Comparison of ENCODE assay signal across 8 cellular contexts in genomic region chr15:78072080-78072892, GRCh38. TPM values are rescaled to one million over a fixed set of nuclear protein-coding genes. Genes with fewer than 3 reads are reported as not detected.
DNase-seq lines count a peak whose midpoint lies in the region; ATAC-seq and TF ChIP-seq lines count a peak whose summit lies in the region.

No MANE protein-coding gene starts in this region.

- no peaks in the 10 kb centered on the region for H3K36me3 ChIP-seq in CD8-positive, alpha-beta memory T cell (ENCODE audit: insufficient read depth, low read length)
- no peaks in the 10 kb centered on the region for H3K36me3 ChIP-seq in parathyroid adenoma (ENCODE audit: control insufficient read depth, insufficient read depth, low read length)

- peak overlapping the region; percentile 24 to 95 (median 82) for H3K27ac Mint-ChIP-seq in CD8-positive, alpha-beta memory T cell
- peak overlapping the region; percentile 85 for H3K27ac Mint-ChIP-seq in T-helper 1 cell treated with Interleukin-12 subunit alpha and Interleukin-12 subunit beta and Interleukin-4 antibody, amounts not matched to agents 30 μg/mL and 1 μg/mL, for 36 hours
- H3K27ac Mint-ChIP-seq in progenitor cell of endocrine pancreas, result no peak overlapping the region

- peak overlapping the region; percentile 13 to 79 (median 61) for H3K4me3 Mint-ChIP-seq in CD8-positive, alpha-beta memory T cell
- H3K4me3 Mint-ChIP-seq in T-helper 1 cell treated with Interleukin-12 subunit alpha and Interleukin-12 subunit beta and Interleukin-4 antibody, amounts not matched to agents 30 μg/mL and 1 μg/mL, for 36 hours, result peak overlapping the region; percentile 57
- no peak overlapping the region for H3K4me3 Mint-ChIP-seq in progenitor cell of endocrine pancreas (ENCODE audit: low read depth)

- H3K27me3 Mint-ChIP-seq in CD8-positive, alpha-beta memory T cell, result peaks cover 0 to 1% of the 10 kb centered on the region in 2 donors
- H3K27me3 Mint-ChIP-seq in T-helper 1 cell treated with Interleukin-12 subunit alpha and Interleukin-12 subunit beta and Interleukin-4 antibody, amounts not matched to agents 30 μg/mL and 1 μg/mL, for 36 hours (ENCODE audit: low read depth), result no peaks in the 10 kb centered on the region
- H3K27me3 Mint-ChIP-seq in progenitor cell of endocrine pancreas, result peaks cover 9% of the 10 kb centered on the region

- no peak for TF ChIP-seq CTCF in fibroblast of the aortic adventitia (IDR thresholded peaks at IDR 0.05; ENCODE audit: insufficient read depth, low read length)
- TF ChIP-seq CTCF in parathyroid adenoma (IDR thresholded peaks at IDR 0.05), result no peak
- TF ChIP-seq CTCF in progenitor cell of endocrine pancreas (IDR thresholded peaks at IDR 0.05; ENCODE audit: unreplicated experiment), result no peak

- peaks cover 8% of the 10 kb centered on the region for H3K79me2 ChIP-seq in parathyroid adenoma

- H3K4me3 ChIP-seq in CD8-positive, alpha-beta memory T cell (ENCODE audit: low read length), result peak overlapping the region; percentile 8
- H3K4me3 ChIP-seq in fibroblast of the aortic adventitia (ENCODE audit: low read depth, low read length) (peak overlapping the region; percentile 23), parathyroid adenoma (ENCODE audit: low read depth, low read length) (no peak overlapping the region)

- H3K4me1 Mint-ChIP-seq in CD8-positive, alpha-beta memory T cell, result peaks cover 47 to 57% (median 50%) of the 10 kb centered on the region in 3 donors
- H3K4me1 Mint-ChIP-seq in T-helper 1 cell treated with Interleukin-12 subunit alpha and Interleukin-12 subunit beta and Interleukin-4 antibody, amounts not matched to agents 30 μg/mL and 1 μg/mL, for 36 hours (ENCODE audit: low read depth), result peaks cover 70% of the 10 kb centered on the region
- H3K4me1 Mint-ChIP-seq in progenitor cell of endocrine pancreas (ENCODE audit: low read depth), result peaks cover 8% of the 10 kb centered on the region

- H3K9me3 Mint-ChIP-seq in CD8-positive, alpha-beta memory T cell, result no peaks in the 10 kb centered on the region
- H3K9me3 Mint-ChIP-seq in T-helper 1 cell treated with Interleukin-12 subunit alpha and Interleukin-12 subunit beta and Interleukin-4 antibody, amounts not matched to agents 30 μg/mL and 1 μg/mL, for 36 hours, result no peaks in the 10 kb centered on the region
- no peaks in the 10 kb centered on the region for H3K9me3 Mint-ChIP-seq in progenitor cell of endocrine pancreas (ENCODE audit: low read depth)

- no peaks in the 10 kb centered on the region for H3K27me3 ChIP-seq in CD8-positive, alpha-beta memory T cell (ENCODE audit: insufficient read depth, low read length, poor library complexity, severe bottlenecking)
- no peaks in the 10 kb centered on the region for H3K27me3 ChIP-seq in parathyroid adenoma (ENCODE audit: control insufficient read depth, insufficient read depth, low read length)

- ATAC-seq in GM18505 (IDR thresholded peaks at IDR 0.05; ENCODE audit: unreplicated experiment), result no peak
- ATAC-seq in HG03520 (IDR thresholded peaks at IDR 0.05; ENCODE audit: unreplicated experiment), result no peak

- no peak overlapping the region for H3K4me2 ChIP-seq in parathyroid adenoma (ENCODE audit: low read length)

- peaks cover 0 to 19% (median 5%) of the 10 kb centered on the region in 3 donors for H3K36me3 Mint-ChIP-seq in CD8-positive, alpha-beta memory T cell
- H3K36me3 Mint-ChIP-seq in T-helper 1 cell treated with Interleukin-12 subunit alpha and Interleukin-12 subunit beta and Interleukin-4 antibody, amounts not matched to agents 30 μg/mL and 1 μg/mL, for 36 hours (ENCODE audit: low read depth), result peaks cover 33% of the 10 kb centered on the region
- no peaks in the 10 kb centered on the region for H3K36me3 Mint-ChIP-seq in progenitor cell of endocrine pancreas (ENCODE audit: insufficient read depth)

- no peak for TF ChIP-seq POLR2A in GM18505 (IDR thresholded peaks at IDR 0.05; ENCODE audit: borderline replicate concordance, extremely low read depth, insufficient read depth, insufficient read length)

- H2AFZ ChIP-seq in parathyroid adenoma, result no peak overlapping the region

- no peak overlapping the region for H3K9ac ChIP-seq in parathyroid adenoma

- peak in 2 of 5 donors; percentile 53 to 65 for DNase-seq in CD8-positive, alpha-beta memory T cell
- DNase-seq in fibroblast of the aortic adventitia (ENCODE audit: low read depth) (peak; percentile 89), progenitor cell of endocrine pancreas (ENCODE audit: low spot score, unreplicated experiment) (no peak), NCI-H1092 (lab: John Stamatoyannopoulos, UW) (no peak)

- peak overlapping the region; percentile 3 for H3K27ac ChIP-seq in CD8-positive, alpha-beta memory T cell (ENCODE audit: low read depth, low read length)
- peak overlapping the region; percentile 44 for H3K27ac ChIP-seq in parathyroid adenoma

- POLR2A ChIA-PET in CD8-positive, alpha-beta memory T cell (lab: Charles Lee), result interaction anchor here (1.2 to 3.6 kb wide), 2 partner anchors 22 to 38 kb away, joined by 3 to 9 read pairs; no protein-coding TSS in a partner anchor

- H3K9me3 ChIP-seq in CD8-positive, alpha-beta memory T cell (ENCODE audit: low read length), result no peaks in the 10 kb centered on the region
- no peaks in the 10 kb centered on the region for H3K9me3 ChIP-seq in parathyroid adenoma (ENCODE audit: control insufficient read depth, low read length)

- peaks cover 75% of the 10 kb centered on the region for H3K4me1 ChIP-seq in CD8-positive, alpha-beta memory T cell (ENCODE audit: insufficient read depth, low read length)
- H3K4me1 ChIP-seq in parathyroid adenoma, result peaks cover 28% of the 10 kb centered on the region

- CTCF ChIA-PET in CD8-positive, alpha-beta memory T cell (lab: Charles Lee), result interaction anchor here (0.8 to 3.3 kb wide), 7 partner anchors 13 to 53 kb away, joined by 3 to 15 read pairs (median 4); no protein-coding TSS in a partner anchor

RNA-seq across cellular contexts. Expression of gene TBC1D2B, which starts 5.2 kb away (rescaled TPM):
- total RNA-seq in CD8-positive, alpha-beta memory T cell, result 10 to 100 TPM; 40.1 to 41.1 TPM
- 26.4 TPM for polyA plus RNA-seq in CD8-positive, alpha-beta memory T cell
- total RNA-seq in fibroblast of the aortic adventitia (ENCODE audit: low replicate concordance), result 28.9 and 51.5 TPM in 2 replicates
- total RNA-seq in progenitor cell of endocrine pancreas, result 10.8 and 15.4 TPM in 2 replicates

RNA-seq across cellular contexts. Expression of gene SH2D7, which starts 20.1 kb away (rescaled TPM):
- not detected for total RNA-seq in CD8-positive, alpha-beta memory T cell
- not detected for polyA plus RNA-seq in CD8-positive, alpha-beta memory T cell
- total RNA-seq in fibroblast of the aortic adventitia (ENCODE audit: low replicate concordance) (not detected in 2 replicates), progenitor cell of endocrine pancreas (not detected in 2 replicates)

RNA-seq across cellular contexts. Expression of gene CIB2, which starts 59.0 kb away (rescaled TPM):
- 1 to 10 TPM; 2.1 to 2.3 TPM for total RNA-seq in CD8-positive, alpha-beta memory T cell
- 2.0 TPM for polyA plus RNA-seq in CD8-positive, alpha-beta memory T cell
- 2.3 and 4.3 TPM in 2 replicates for total RNA-seq in fibroblast of the aortic adventitia (ENCODE audit: low replicate concordance)
- total RNA-seq in progenitor cell of endocrine pancreas, result 41.6 and 44.9 TPM in 2 replicates
